Comparison of ENCODE assay signal across 8 cellular contexts in genomic region chr13:27449936-27450828, GRCh38. TPM values are rescaled to one million over a fixed set of nuclear protein-coding genes. Genes with fewer than 3 reads are reported as not detected.
DNase-seq lines count a peak whose midpoint lies in the region; ATAC-seq and TF ChIP-seq lines count a peak whose summit lies in the region.

MTIF3 (minus strand) TSS chr13:27450564; CDS start chr13:27440448, 10,116 bp downstream.

- H3K27me3 Mint-ChIP-seq in naive thymus-derived CD4-positive, alpha-beta T cell = no peaks in the 10 kb centered on the region
- H3K27me3 Mint-ChIP-seq in stimulated activated naive B cell treated with anti-CD40 and anti-IgM and Interleukin-4, amounts not matched to agents 10 μg/mL and 1 μg/mL and 100 μg/mL, for 72 hours = no peaks in the 10 kb centered on the region

- H3K4me3 Mint-ChIP-seq in naive thymus-derived CD4-positive, alpha-beta T cell = peak within 1 kb of the TSS; percentile 89 to 96 (median 94)
- H3K4me3 Mint-ChIP-seq in stimulated activated naive B cell treated with anti-CD40 and anti-IgM and Interleukin-4, amounts not matched to agents 10 μg/mL and 1 μg/mL and 100 μg/mL, for 72 hours = peak within 1 kb of the TSS; percentile 87 to 92

- H3F3A ChIP-seq in DOHH2 (ENCODE audit: control insufficient read depth, insufficient read depth) (peaks cover 15% of the 10 kb centered on the region), GM23248 (ENCODE audit: insufficient read depth) (peaks cover 22% of the 10 kb centered on the region)

- in situ Hi-C loops in GM23248 (cut with MboI) = no loop called here

- WGBS in GM23248 (ENCODE audit: low coverage in 1 of 2, low lambda C conversion rate in 2 of 2, missing lambda C conversion rate in 2 of 2), 2 experiments = 1% methylated on average over 75 to 76 of the region's 81 CpGs

- intact Hi-C loops in naive thymus-derived CD4-positive, alpha-beta T cell (cut with micrococcal nuclease) = loop anchor here (1.0 to 10.0 kb wide), 17 partner anchors 19 to 1264 kb away; partner anchors contain the start of genes LNX2 (in 2 of the 2), RPL21 (in 2 of the 2), PAN3 (in 1 of the 2) and RNF6 (in 1 of the 2)

- peak; percentile 89 for ATAC-seq in naive thymus-derived CD4-positive, alpha-beta T cell
- ATAC-seq in stimulated activated naive B cell treated with anti-CD40 and anti-IgM and Interleukin-4, amounts not matched to agents 10 μg/mL and 1 μg/mL and 100 μg/mL, for 72 hours (replicated peaks) = peak; percentile 87 to 88

- peaks cover 43% of the 10 kb centered on the region for H3K79me2 ChIP-seq in DOHH2 (ENCODE audit: control insufficient read depth, low read length)
- peaks cover 44% of the 10 kb centered on the region for H3K79me2 ChIP-seq in GM23248 (ENCODE audit: insufficient read depth)

- peaks cover 45 to 75% (median 56%) of the 10 kb centered on the region in 7 donors for H3K4me1 Mint-ChIP-seq in naive thymus-derived CD4-positive, alpha-beta T cell
- peaks cover 35 to 49% of the 10 kb centered on the region in 2 donors for H3K4me1 Mint-ChIP-seq in stimulated activated naive B cell treated with anti-CD40 and anti-IgM and Interleukin-4, amounts not matched to agents 10 μg/mL and 1 μg/mL and 100 μg/mL, for 72 hours

- CTCF ChIA-PET in naive thymus-derived CD4-positive, alpha-beta T cell (lab: Charles Lee) = interaction anchor here (3.6 kb wide), 1 partner anchor 24 kb away, joined by 38 read pairs; the partner anchor contains the start of gene GTF3A

- DNase-seq in GM23248 (peak; percentile 94), Kasumi-1 (lab: John Stamatoyannopoulos, UW) (peak; percentile 67 to 69), RPMI7951 (ENCODE audit: low read depth) (peak; percentile 83), fibroblast of gingiva (ENCODE audit: low read depth) (peak; percentile 82)
- DNase-seq in activated T-helper 1 cell treated with anti-CD3 and anti-CD28 coated beads, Interleukin-2, amount 50 U/mL, for 16 hours (ENCODE audit: low read depth in 1 of 2, low spot score in 1 of 2) = peak; percentile 90 to 93
- DNase-seq in naive thymus-derived CD4-positive, alpha-beta T cell = peak; percentile 90 to 99 (median 98)
- DNase-seq in stimulated activated naive B cell treated with anti-CD40 and anti-IgM and Interleukin-4, amounts not matched to agents 10 μg/mL and 1 μg/mL and 100 μg/mL, for 72 hours = peak; percentile 97

- peaks cover 3% of the 10 kb centered on the region; the same call in 1 of the 2 replicates for H3K36me3 ChIP-seq in DOHH2 (ENCODE audit: control insufficient read depth, low read length)
- H3K36me3 ChIP-seq in GM23248 (ENCODE audit: low read depth) = no peaks in the 10 kb centered on the region
- peaks cover 0 to 3% (median 0%) of the 10 kb centered on the region in 3 experiments for H3K36me3 ChIP-seq in naive thymus-derived CD4-positive, alpha-beta T cell (ENCODE audit: control insufficient read depth in 2 of 3, insufficient read depth in 3 of 3, low read length in 3 of 3)

- H3K27me3 ChIP-seq in DOHH2 (ENCODE audit: control insufficient read depth, low read length) (no peaks in the 10 kb centered on the region), GM23248 (replicated peaks; ENCODE audit: insufficient read depth) (no peaks in the 10 kb centered on the region)
- H3K27me3 ChIP-seq in naive thymus-derived CD4-positive, alpha-beta T cell (ENCODE audit: control insufficient read depth in 2 of 2, insufficient read depth in 2 of 2, low read length in 2 of 2) = no peaks in the 10 kb centered on the region

- TF ChIP-seq CTCF in DOHH2 (IDR thresholded peaks at IDR 0.05; ENCODE audit: low read depth, low read length, poor library complexity, severe bottlenecking) = no peak

- H3K9me3 Mint-ChIP-seq in naive thymus-derived CD4-positive, alpha-beta T cell = no peaks in the 10 kb centered on the region
- H3K9me3 Mint-ChIP-seq in stimulated activated naive B cell treated with anti-CD40 and anti-IgM and Interleukin-4, amounts not matched to agents 10 μg/mL and 1 μg/mL and 100 μg/mL, for 72 hours = no peaks in the 10 kb centered on the region

- H3K27ac ChIP-seq in DOHH2 (ENCODE audit: low read depth, low read length) (peak within 1 kb of the TSS; percentile 91), GM23248 (peak within 1 kb of the TSS; percentile 85)
- H3K27ac ChIP-seq in naive thymus-derived CD4-positive, alpha-beta T cell (ENCODE audit: low read depth, low read length) = peak within 1 kb of the TSS; percentile 96

- H3K4me2 ChIP-seq in DOHH2 (ENCODE audit: low read length) (peak within 1 kb of the TSS; percentile 79), GM23248 (ENCODE audit: unreplicated experiment) (peak within 1 kb of the TSS; percentile 88)

- no peaks in the 10 kb centered on the region for H4K20me1 ChIP-seq in DOHH2 (ENCODE audit: control insufficient read depth, insufficient read depth, low read depth, low read length)
- H4K20me1 ChIP-seq in GM23248 (ENCODE audit: insufficient read depth) = no peaks in the 10 kb centered on the region

- POLR2A ChIA-PET in naive thymus-derived CD4-positive, alpha-beta T cell (lab: Charles Lee) = interaction anchor here (0.6 to 11.8 kb wide), 20 partner anchors 10 to 1577 kb away, joined by 3 to 477 read pairs (median 4); partner anchors contain the start of genes GTF3A, LNX2, POLR1D and RPL21

- H3K4me3 ChIP-seq in DOHH2 (ENCODE audit: low read length) (peak within 1 kb of the TSS; percentile 74), GM23248 (peak within 1 kb of the TSS; percentile 95)
- H3K4me3 ChIP-seq in naive thymus-derived CD4-positive, alpha-beta T cell (ENCODE audit: low read length) = peak within 1 kb of the TSS; percentile 82

- H3K9me2 ChIP-seq in DOHH2 (replicated peaks; ENCODE audit: control insufficient read depth, low read length) = no peaks in the 10 kb centered on the region
- H3K9me2 ChIP-seq in GM23248 (ENCODE audit: insufficient read depth) = no peaks in the 10 kb centered on the region

- peaks cover 5 to 15% (median 9%) of the 10 kb centered on the region in 5 donors for H3K36me3 Mint-ChIP-seq in naive thymus-derived CD4-positive, alpha-beta T cell
- peaks cover 13 to 14% of the 10 kb centered on the region in 2 donors for H3K36me3 Mint-ChIP-seq in stimulated activated naive B cell treated with anti-CD40 and anti-IgM and Interleukin-4, amounts not matched to agents 10 μg/mL and 1 μg/mL and 100 μg/mL, for 72 hours

- no peaks in the 10 kb centered on the region for H3K9me3 ChIP-seq in DOHH2 (ENCODE audit: control insufficient read depth, insufficient read depth, low read length)
- no peaks in the 10 kb centered on the region for H3K9me3 ChIP-seq in GM23248 (ENCODE audit: low read depth)
- no peaks in the 10 kb centered on the region for H3K9me3 ChIP-seq in naive thymus-derived CD4-positive, alpha-beta T cell (ENCODE audit: control insufficient read depth in 2 of 3, low read length in 3 of 3)

- H3K27ac Mint-ChIP-seq in naive thymus-derived CD4-positive, alpha-beta T cell = peak within 1 kb of the TSS; percentile 94 to 100 (median 98)
- H3K27ac Mint-ChIP-seq in stimulated activated naive B cell treated with anti-CD40 and anti-IgM and Interleukin-4, amounts not matched to agents 10 μg/mL and 1 μg/mL and 100 μg/mL, for 72 hours = peak within 1 kb of the TSS; percentile 96

- H3K4me1 ChIP-seq in DOHH2 (ENCODE audit: control insufficient read depth, low read length) (peaks cover 45% of the 10 kb centered on the region), GM23248 (ENCODE audit: insufficient read depth) (peaks cover 6% of the 10 kb centered on the region; the same call in 1 of the 2 replicates)
- peaks cover 35 to 41% of the 10 kb centered on the region in 2 donors for H3K4me1 ChIP-seq in naive thymus-derived CD4-positive, alpha-beta T cell (ENCODE audit: control insufficient read depth in 2 of 2, insufficient read depth in 2 of 2, low read length in 2 of 2)

- peak within 1 kb of the TSS; percentile 98 for H2AFZ ChIP-seq in GM23248

- H3K9ac ChIP-seq in GM23248 = peak within 1 kb of the TSS; percentile 86

RNA-seq across cellular contexts. Expression of gene MTIF3, which starts in this region (rescaled TPM):
- 38.2 and 40.7 TPM in 2 replicates for total RNA-seq in GM23248 (2014; rRNA removed; shearing (Covaris generic))
- 64.0 and 66.5 TPM in 2 replicates for polyA plus RNA-seq in GM23248 (2016; fragmentation: Nextera tagmentation; extraction: Ambion mirVana)
- total RNA-seq in RPMI7951 (2014; rRNA removed; shearing (Covaris generic)) = 64.7 and 83.4 TPM in 2 replicates
- total RNA-seq in naive thymus-derived CD4-positive, alpha-beta T cell = 10 to 100 TPM; 28.4 to 89.6 (median 51.3) TPM
- 100 to 1,000 TPM in 1 of 2 donors, 10 to 100 TPM in 1; 74.9 to 105 TPM for polyA plus RNA-seq in naive thymus-derived CD4-positive, alpha-beta T cell

Comparison
In these comparisons a context has a peak if more than half of its experiments do, and no peak if none do; other contexts are left out.
1. Peak in every context shown above with its lines: DNase-seq, ATAC-seq, H3K4me3 ChIP-seq and H3K27ac ChIP-seq.